Comparison of ENCODE assay signal across 10 cellular contexts in the genomic region with DNA sequence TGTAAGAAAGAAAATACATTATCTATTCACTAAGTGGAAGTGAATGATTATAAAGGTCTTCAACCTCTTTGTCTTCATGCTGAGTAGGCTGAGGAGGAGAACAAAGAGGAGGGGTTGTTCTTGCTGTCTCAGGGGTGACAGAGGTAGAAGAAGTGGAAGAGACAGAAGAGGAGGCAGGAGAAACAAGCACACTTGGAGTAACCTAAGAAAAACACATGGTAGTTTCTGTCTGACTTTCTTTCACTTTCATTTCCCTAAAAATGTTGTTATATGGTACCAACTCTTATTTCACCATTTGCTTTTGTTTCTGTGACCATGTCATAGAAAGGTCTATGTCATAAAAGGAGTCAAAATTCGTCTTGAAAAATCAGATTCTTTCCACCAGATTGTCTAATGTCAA.
DNase-seq lines count a peak whose midpoint lies in the region; ATAC-seq and TF ChIP-seq lines count a peak whose summit lies in the region.
"Had no signal": no experiment of that assay in that cellular context is flagged by ENCODE, and none has a peak within 500 bp of the region (broad histone marks: within the 10 kb centered on the region; RNA-seq: fewer than 3 reads in every experiment).

No MANE protein-coding gene starts in this region.

- no peaks in the 10 kb centered on the region for H3K36me3 ChIP-seq in Karpas-422 (ENCODE audit: insufficient read depth, low read length)
- H3K36me3 ChIP-seq in stomach: no peaks in the 10 kb centered on the region

- no peaks in the 10 kb centered on the region for H4K20me1 ChIP-seq in Karpas-422 (ENCODE audit: insufficient read depth, low read depth, low read length)

- no peak for TF ChIP-seq POLR2A in stomach (IDR thresholded peaks at IDR 0.05)

- H3K79me2 ChIP-seq in Karpas-422 (ENCODE audit: low read length): no peaks in the 10 kb centered on the region

- H3K9me3 ChIP-seq in Karpas-422 (ENCODE audit: low read length): no peaks in the 10 kb centered on the region
- no peaks in the 10 kb centered on the region for H3K9me3 ChIP-seq in stomach

- H3K9me2 ChIP-seq in Karpas-422 (replicated peaks; ENCODE audit: insufficient read depth, low read length): no peaks in the 10 kb centered on the region

- intact Hi-C loops in stomach (cut with DNase I; ENCODE audit: low total_unique reads): no loop called here
- intact Hi-C loops in sciatic nerve (cut with DNase I): no loop called here

- TF ChIP-seq EP300 in stomach (IDR thresholded peaks at IDR 0.05): no peak

- H3K27ac ChIP-seq in Karpas-422 (ENCODE audit: low read length): no peak overlapping the region
- no peak overlapping the region for H3K27ac ChIP-seq in stomach

- H3K4me1 ChIP-seq in Karpas-422 (ENCODE audit: low read length) (peaks cover 11% of the 10 kb centered on the region), stomach (no peaks in the 10 kb centered on the region)

- H3K4me3 ChIP-seq in Karpas-422 (ENCODE audit: low read length) (peak overlapping the region; percentile 33; the same call in 1 of the 2 replicates), stomach (no peak overlapping the region)

- ATAC-seq in GM18868 (IDR thresholded peaks at IDR 0.05; ENCODE audit: unreplicated experiment): peak; percentile 98
- ATAC-seq in HG02623 (IDR thresholded peaks at IDR 0.05; ENCODE audit: unreplicated experiment): peak; percentile 100
- no peak for ATAC-seq in activated CD4-positive, CD25-positive, alpha-beta regulatory T cell treated with anti-CD3 and anti-CD28 coated beads, Interleukin-2, amount 50 U/mL, for 24 hours
- ATAC-seq in sciatic nerve: no peak

- H3K9ac ChIP-seq in Karpas-422 (ENCODE audit: low read length): no peak overlapping the region

- no peaks in the 10 kb centered on the region for H3K27me3 ChIP-seq in Karpas-422 (ENCODE audit: low read length)
- H3K27me3 ChIP-seq in stomach: no peaks in the 10 kb centered on the region

- DNase-seq in Karpas-422 (peak; percentile 50), medulla oblongata (ENCODE audit: extremely low spot score) (peak; percentile 11), stomach (no peak), sciatic nerve (ENCODE audit: low spot score) (no peak), AML-193 (lab: John Stamatoyannopoulos, UW) (no peak)
- DNase-seq: cerebellar nuclear complex, HFFc6 had no signal

- H3K4me2 ChIP-seq in Karpas-422 (ENCODE audit: low read depth, low read length, poor library complexity, severe bottlenecking): peak overlapping the region; percentile 48

- no peak for TF ChIP-seq CTCF in stomach (IDR thresholded peaks at IDR 0.05)

- WGBS in stomach, 5 donors: 21 to 43% (median 32%) methylated on average over 1 of the region's 1 CpG

- H2AFZ ChIP-seq in Karpas-422 (ENCODE audit: low read length): peak overlapping the region; percentile 94

Comparison
In these comparisons a context has a peak if more than half of its experiments do, and no peak if none do; other contexts are left out.
1. ATAC-seq: peak in GM18868 (single experiment) and HG02623 (single experiment); none in activated CD4-positive, CD25-positive, alpha-beta regulatory T cell treated with anti-CD3 and anti-CD28 coated beads, Interleukin-2, amount 50 U/mL, for 24 hours (0 of 2) and sciatic nerve (single experiment).
2. DNase-seq: peak in Karpas-422 (single experiment) and medulla oblongata (single experiment); none in stomach (single experiment), sciatic nerve (single experiment) and AML-193 (0 of 2).